ENCODE assay signal across 2 cellular contexts in the genomic region with DNA sequence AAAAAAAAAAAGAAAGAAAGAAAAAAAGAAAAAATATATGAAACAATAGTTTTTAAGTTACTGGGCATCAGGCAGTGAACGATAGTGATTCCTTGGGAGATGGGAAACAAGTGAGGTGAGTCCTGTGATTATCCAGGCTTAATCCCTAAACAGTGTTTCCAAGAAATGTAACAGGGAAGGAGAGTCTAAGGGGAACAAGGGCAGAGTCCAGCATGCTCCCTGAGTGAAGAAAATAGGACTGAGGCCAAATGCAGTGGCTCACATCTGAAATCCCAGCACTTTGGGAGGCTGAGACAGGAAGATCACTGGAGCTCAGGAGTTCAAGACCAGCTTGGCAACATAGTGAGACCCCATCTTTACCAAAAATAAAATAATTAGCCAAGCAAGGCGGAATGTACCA.
TF ChIP-seq lines count a peak whose summit lies in the region.

No MANE protein-coding gene starts in this region.

TF ChIP-seq in A549, 52 proteins besides CTCF, POLR2A, EP300 and RAD21:
- TF ChIP-seq KDM1A (IDR thresholded peaks at IDR 0.05; ENCODE audit: low read depth) (no peak), KDM5A (IDR thresholded peaks at IDR 0.05) (no peak), ZFP36 (IDR thresholded peaks at IDR 0.05; ENCODE audit: borderline replicate concordance, partially characterized antibody) (no peak), NFE2L2 (conservative IDR thresholded peaks at IDR 0.05; ENCODE audit: low read length) (no peak), POLR2AphosphoS2 (conservative IDR thresholded peaks at IDR 0.05; ENCODE audit: low read length) (no peak), ZNF302 (CRISPR knock-in tag; IDR thresholded peaks at IDR 0.05) (no peak), CBX2 (IDR thresholded peaks at IDR 0.05; ENCODE audit: borderline replicate concordance, low read depth) (no peak), NPAS2 (CRISPR knock-in tag; IDR thresholded peaks at IDR 0.05; ENCODE audit: borderline replicate concordance) (no peak), EHF (CRISPR knock-in tag; IDR thresholded peaks at IDR 0.05) (no peak), FOSL2 (IDR thresholded peaks at IDR 0.05) (no peak), FOSL2 (CRISPR knock-in tag; IDR thresholded peaks at IDR 0.05) (no peak), HMGXB4 (CRISPR knock-in tag; IDR thresholded peaks at IDR 0.05; ENCODE audit: borderline replicate concordance) (no peak)
- TF ChIP-seq, protein P1, sequence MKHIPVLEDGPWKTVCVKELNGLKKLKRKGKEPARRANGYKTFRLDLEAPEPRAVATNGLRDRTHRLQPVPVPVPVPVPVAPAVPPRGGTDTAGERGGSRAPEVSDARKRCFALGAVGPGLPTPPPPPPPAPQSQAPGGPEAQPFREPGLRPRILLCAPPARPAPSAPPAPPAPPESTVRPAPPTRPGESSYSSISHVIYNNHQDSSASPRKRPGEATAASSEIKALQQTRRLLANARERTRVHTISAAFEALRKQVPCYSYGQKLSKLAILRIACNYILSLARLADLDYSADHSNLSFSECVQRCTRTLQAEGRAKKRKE (CRISPR knock-in tag; IDR thresholded peaks at IDR 0.05; ENCODE audit: low read depth) = no peak
- TF ChIP-seq, protein P2, sequence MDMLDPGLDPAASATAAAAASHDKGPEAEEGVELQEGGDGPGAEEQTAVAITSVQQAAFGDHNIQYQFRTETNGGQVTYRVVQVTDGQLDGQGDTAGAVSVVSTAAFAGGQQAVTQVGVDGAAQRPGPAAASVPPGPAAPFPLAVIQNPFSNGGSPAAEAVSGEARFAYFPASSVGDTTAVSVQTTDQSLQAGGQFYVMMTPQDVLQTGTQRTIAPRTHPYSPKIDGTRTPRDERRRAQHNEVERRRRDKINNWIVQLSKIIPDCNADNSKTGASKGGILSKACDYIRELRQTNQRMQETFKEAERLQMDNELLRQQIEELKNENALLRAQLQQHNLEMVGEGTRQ (IDR thresholded peaks at IDR 0.05) = no peak
TF ChIP-seq in A549: peak in this region for 0.

TF ChIP-seq in H1, 55 proteins besides CTCF, POLR2A, EP300 and RAD21:
- no peak for TF ChIP-seq JUN (IDR thresholded peaks at IDR 0.05; ENCODE audit: low read depth, low read length)
- TF ChIP-seq ASH2L (IDR thresholded peaks at IDR 0.05; ENCODE audit: low read length) = no peak
- TF ChIP-seq RXRA (IDR thresholded peaks at IDR 0.05; ENCODE audit: insufficient read depth, low read depth, low read length) = no peak
- no peak for TF ChIP-seq RBBP5 (IDR thresholded peaks at IDR 0.05; ENCODE audit: borderline replicate concordance, low read depth, low read length)
- no peak for TF ChIP-seq CTBP2 (IDR thresholded peaks at IDR 0.05; ENCODE audit: borderline replicate concordance, insufficient read depth, insufficient read length, low read length)
